25 cellular contexts compared by ENCODE assay signal in the genomic region with DNA sequence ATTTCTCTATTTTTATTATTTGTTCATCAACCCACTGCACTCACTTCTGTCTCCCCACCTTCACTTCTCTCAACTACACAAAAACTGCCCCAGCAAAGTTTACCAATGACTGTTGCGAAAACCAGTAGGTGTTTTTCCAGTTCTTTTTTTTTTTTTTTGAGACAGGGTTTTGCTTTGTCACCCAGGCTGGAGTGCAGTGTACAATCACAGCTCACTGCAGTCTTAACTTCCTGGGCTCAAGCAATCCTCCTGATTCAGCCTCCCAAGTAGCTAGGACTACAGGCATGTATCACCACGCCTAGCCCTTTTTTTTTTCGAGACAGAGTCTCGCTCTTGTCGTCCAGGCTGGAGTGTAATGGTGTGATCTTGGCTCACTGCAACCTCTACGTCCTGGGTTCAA. TPM values are rescaled to one million over a fixed set of nuclear protein-coding genes. Genes with fewer than 3 reads are reported as not detected.
DNase-seq lines count a peak whose midpoint lies in the region; ATAC-seq, FAIRE-seq and TF ChIP-seq lines count a peak whose summit lies in the region.
"Had no signal": no experiment of that assay in that cellular context is flagged by ENCODE, and none has a peak within 500 bp of the region (broad histone marks: within the 10 kb centered on the region; RNA-seq: fewer than 3 reads in every experiment).

No MANE protein-coding gene starts in this region.

- no peak overlapping the region for H3K9ac ChIP-seq in PC-3 (ENCODE audit: low read length)
- H3K9ac ChIP-seq: BLaER1 treated with 17β-estradiol and CSF1 and Interleukin-3, amounts not matched to agents 10 nM and 100 nM had no signal

- no peaks in the 10 kb centered on the region for H3F3A ChIP-seq in PC-3 (ENCODE audit: low read length, unreplicated experiment)

- no peak overlapping the region for H2AFZ ChIP-seq in PC-3 (ENCODE audit: low read length)
- no peak overlapping the region for H2AFZ ChIP-seq in osteoblast (ENCODE audit: low read length)

- intact Hi-C loops in PC-3 (cut with micrococcal nuclease): no loop called here

- H3K4me3 ChIP-seq in PC-3 (ENCODE audit: low read length) (no peak overlapping the region), epithelial cell of esophagus (ENCODE audit: low read length) (no peak overlapping the region), osteoblast (ENCODE audit: insufficient read depth, low read length) (no peak overlapping the region)
- H3K4me3 ChIP-seq: A549; BLaER1 treated with 17β-estradiol and CSF1 and Interleukin-3, amounts not matched to agents 10 nM and 100 nM had no signal

- H3K27ac Mint-ChIP-seq in activated T-cell treated with anti-CD3 and anti-CD28 coated beads, Interleukin-2, amount 50 U/mL, for 72 hours: peak overlapping the region; percentile 73
- H3K27ac Mint-ChIP-seq: B cell; CD4-positive, alpha-beta T cell; CD8-positive, alpha-beta T cell had no signal

- no peak for FAIRE-seq in D721Med (lab: Jason Lieb, UNC)
- FAIRE-seq: A549, GM12891, GM19239 had no signal

- TF ChIP-seq CTCF in PC-3 (conservative IDR thresholded peaks at IDR 0.05; ENCODE audit: low read depth, low read length) (no peak), epithelial cell of esophagus (IDR thresholded peaks at IDR 0.05; ENCODE audit: insufficient read depth, low read depth, low read length, missing control alignments) (no peak), D721Med (IDR thresholded peaks at IDR 0.05; ENCODE audit: insufficient read depth, missing control alignments) (no peak), osteoblast (IDR thresholded peaks at IDR 0.05; ENCODE audit: extremely low read depth, low read depth, low read length) (no peak)

- H3K36me3 Mint-ChIP-seq in activated T-cell treated with anti-CD3 and anti-CD28 coated beads, Interleukin-2, amount 50 U/mL, for 72 hours (ENCODE audit: insufficient read depth in 2 of 2): peaks cover 5 to 8% of the 10 kb centered on the region in 2 donors
- peaks cover 15% of the 10 kb centered on the region for H3K36me3 Mint-ChIP-seq in activated T-cell treated with anti-CD3 and anti-CD28 coated beads, Interleukin-2, amount 50 U/mL, for 4 hours (ENCODE audit: insufficient read depth)

- CTCF ChIA-PET in PC-3 (lab: Charles Lee): no interaction called here

- H3K79me2 ChIP-seq in PC-3 (ENCODE audit: low read length) (no peaks in the 10 kb centered on the region), osteoblast (ENCODE audit: insufficient read depth, low read length) (no peaks in the 10 kb centered on the region)

- no peaks in the 10 kb centered on the region for H3K9me2 ChIP-seq in PC-3 (replicated peaks; ENCODE audit: low read length)

- H3K27me3 ChIP-seq in PC-3 (ENCODE audit: low read length): no peaks in the 10 kb centered on the region
- no peaks in the 10 kb centered on the region for H3K27me3 ChIP-seq in osteoblast (ENCODE audit: insufficient read depth, low read length)

- no peaks in the 10 kb centered on the region for H3K9me3 Mint-ChIP-seq in activated T-cell treated with anti-CD3 and anti-CD28 coated beads, Interleukin-2, amount 50 U/mL, for 72 hours
- H3K9me3 Mint-ChIP-seq in activated T-cell treated with anti-CD3 and anti-CD28 coated beads, Interleukin-2, amount 50 U/mL, for 4 hours: no peaks in the 10 kb centered on the region
- H3K9me3 Mint-ChIP-seq: CD4-positive, alpha-beta T cell; CD8-positive, alpha-beta T cell had no signal

- POLR2A ChIA-PET in PC-3 (lab: Charles Lee; ENCODE audit: unreplicated experiment): no interaction called here

- no peak overlapping the region for H3K4me3 Mint-ChIP-seq in activated T-cell treated with anti-CD3 and anti-CD28 coated beads, Interleukin-2, amount 50 U/mL, for 72 hours
- H3K4me3 Mint-ChIP-seq in activated T-cell treated with anti-CD3 and anti-CD28 coated beads, Interleukin-2, amount 50 U/mL, for 4 hours: no peak overlapping the region
- H3K4me3 Mint-ChIP-seq: B cell; CD4-positive, alpha-beta T cell; CD8-positive, alpha-beta T cell had no signal

- H3K9me3 ChIP-seq in PC-3 (ENCODE audit: low read length) (no peaks in the 10 kb centered on the region), osteoblast (ENCODE audit: low read depth, low read length) (no peaks in the 10 kb centered on the region)
- H3K9me3 ChIP-seq: A549, Caco-2 had no signal

- no peaks in the 10 kb centered on the region for H3K36me3 ChIP-seq in PC-3 (ENCODE audit: low read depth, low read length)
- no peaks in the 10 kb centered on the region for H3K36me3 ChIP-seq in osteoblast (ENCODE audit: insufficient read depth, low read length)

- H3K4me2 ChIP-seq in PC-3 (ENCODE audit: low read length) (no peak overlapping the region), osteoblast (ENCODE audit: insufficient read depth, low read length) (no peak overlapping the region)
- H3K4me2 ChIP-seq: A549; BLaER1 treated with 17β-estradiol and CSF1 and Interleukin-3, amounts not matched to agents 10 nM and 100 nM had no signal

- peaks cover 12% of the 10 kb centered on the region for H3K27me3 Mint-ChIP-seq in activated T-cell treated with anti-CD3 and anti-CD28 coated beads, Interleukin-2, amount 50 U/mL, for 72 hours (ENCODE audit: low read depth)
- no peaks in the 10 kb centered on the region for H3K27me3 Mint-ChIP-seq in activated T-cell treated with anti-CD3 and anti-CD28 coated beads, Interleukin-2, amount 50 U/mL, for 4 hours (ENCODE audit: low read depth)
- H3K27me3 Mint-ChIP-seq: B cell; CD4-positive, alpha-beta T cell had no signal

- H3K27ac ChIP-seq in PC-3 (ENCODE audit: low read length) (no peak overlapping the region), osteoblast (ENCODE audit: low read depth, low read length) (no peak overlapping the region)
- H3K27ac ChIP-seq: 22Rv1; A549; BLaER1 treated with 17β-estradiol and CSF1 and Interleukin-3, amounts not matched to agents 10 nM and 100 nM; C4-2B had no signal

- DNase-seq in activated T-cell treated with anti-CD3 and anti-CD28 coated beads, Interleukin-2, amount 50 U/mL, for 72 hours: no peak
- no peak for DNase-seq in activated T-cell treated with anti-CD3 and anti-CD28 coated beads, Interleukin-2, amount 50 U/mL, for 4 hours
- DNase-seq in PC-3 (peak; percentile 2), epithelial cell of esophagus (ENCODE audit: low read depth) (peak; percentile 53), D721Med (ENCODE audit: insufficient read length, low spot score) (no peak), osteoblast (ENCODE audit: insufficient read length, low spot score, missing footprints) (no peak)
- DNase-seq: AML-193; Calu3; CD4-positive, alpha-beta T cell; CD8-positive, alpha-beta T cell; DMS 273 treated with DMSO at 0.1 percent for 48 hours; DMS153; DMS53; DMS79; DND-41; EL; GDM1 had no signal

- BruUV-seq in PC-3 (replicated peaks; lab: Mats Ljungman, UMichigan): no TSS peak

- H3K4me1 Mint-ChIP-seq in activated T-cell treated with anti-CD3 and anti-CD28 coated beads, Interleukin-2, amount 50 U/mL, for 72 hours (ENCODE audit: low read depth): peaks cover 8% of the 10 kb centered on the region
- H3K4me1 Mint-ChIP-seq in activated T-cell treated with anti-CD3 and anti-CD28 coated beads, Interleukin-2, amount 50 U/mL, for 4 hours (ENCODE audit: low read depth): peaks cover 5% of the 10 kb centered on the region
- H3K4me1 Mint-ChIP-seq: B cell had no signal

- no peaks in the 10 kb centered on the region for H4K20me1 ChIP-seq in PC-3 (ENCODE audit: low read length)
- no peaks in the 10 kb centered on the region for H4K20me1 ChIP-seq in osteoblast (ENCODE audit: insufficient read depth, low read length)

- H3K4me1 ChIP-seq in PC-3 (ENCODE audit: insufficient read depth, low read length) (peaks cover 19% of the 10 kb centered on the region), osteoblast (ENCODE audit: insufficient read depth, low read length) (no peaks in the 10 kb centered on the region)
- H3K4me1 ChIP-seq: Caco-2 had no signal

- no peak for ATAC-seq in activated T-cell treated with anti-CD3 and anti-CD28 coated beads, Interleukin-2, amount 50 U/mL, for 72 hours (replicated peaks in 1 of 2)
- no peak for ATAC-seq in activated T-cell treated with anti-CD3 and anti-CD28 coated beads, Interleukin-2, amount 50 U/mL, for 4 hours
- ATAC-seq in PC-3: no peak
- ATAC-seq: A549; CD8-positive, alpha-beta T cell had no signal

RNA-seq across cellular contexts. Expression of gene HPRT1, which starts 24.1 kb away (rescaled TPM):
- total RNA-seq in activated T-cell treated with anti-CD3 and anti-CD28 coated beads, Interleukin-2, amount 50 U/mL, for 72 hours: 10 to 100 TPM; 58.5 to 64.3 TPM
- 10 to 100 TPM; 81.0 to 87.6 (median 83.0) TPM for total RNA-seq in activated T-cell treated with anti-CD3 and anti-CD28 coated beads, Interleukin-2, amount 50 U/mL, for 4 hours
- total RNA-seq in PC-3 (2014; rRNA removed): 27.5 and 44.1 TPM in 2 replicates
- total RNA-seq in osteoblast: 6.2 and 9.4 TPM in 2 replicates

Comparison
In these comparisons a context has a peak if more than half of its experiments do, and no peak if none do; other contexts are left out.
1. DNase-seq: peak in PC-3 (single experiment) and epithelial cell of esophagus (single experiment); none in activated T-cell treated with anti-CD3 and anti-CD28 coated beads, Interleukin-2, amount 50 U/mL, for 72 hours (0 of 2), activated T-cell treated with anti-CD3 and anti-CD28 coated beads, Interleukin-2, amount 50 U/mL, for 4 hours (single experiment), D721Med (single experiment) and osteoblast (single experiment).